Comparison of ENCODE assay signal across 1 cellular context in the genomic region with DNA sequence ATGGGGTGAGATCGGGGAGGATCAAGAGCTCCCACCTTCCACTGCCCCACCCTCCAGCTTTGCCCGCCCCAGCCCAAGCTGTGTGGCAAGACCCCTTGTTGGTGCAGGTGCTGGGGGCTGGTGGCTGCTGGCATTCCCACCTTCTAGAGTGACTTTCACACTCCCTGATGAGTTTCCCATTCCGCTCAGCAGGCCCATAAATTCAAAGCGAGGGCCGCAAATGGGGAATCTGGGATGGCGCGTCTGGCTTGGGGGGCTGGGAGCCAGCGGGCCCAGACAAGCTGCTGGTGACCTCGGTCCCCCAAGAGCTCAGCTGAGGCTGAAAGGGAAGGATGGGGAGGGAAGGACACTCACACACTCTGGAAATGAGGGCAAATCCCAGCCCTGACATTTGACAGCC.
TF ChIP-seq lines count a peak whose summit lies in the region.

No MANE protein-coding gene starts in this region.

TF ChIP-seq in H1, 55 proteins besides CTCF, POLR2A, EP300 and RAD21:
- TF ChIP-seq ASH2L (IDR thresholded peaks at IDR 0.05; ENCODE audit: low read length), result no peak
- TF ChIP-seq RBBP5 (IDR thresholded peaks at IDR 0.05; ENCODE audit: borderline replicate concordance, low read depth, low read length), result no peak
- TF ChIP-seq EZH2 (IDR thresholded peaks at IDR 0.05; ENCODE audit: low read depth, low read length, severe bottlenecking), result no peak
- TF ChIP-seq BCL11A (IDR thresholded peaks at IDR 0.05; ENCODE audit: low read depth in 2 of 2, low read length in 2 of 2), result no peak
- no peak for TF ChIP-seq ATF3 (IDR thresholded peaks at IDR 0.05; ENCODE audit: insufficient read depth, low read depth, low read length)
- TF ChIP-seq TAF1 (IDR thresholded peaks at IDR 0.05; ENCODE audit: low read depth, low read length), result no peak
- no peak for TF ChIP-seq GTF2F1 (IDR thresholded peaks at IDR 0.05; ENCODE audit: borderline replicate concordance, low read depth, low read length)
- no peak for TF ChIP-seq SUZ12 (IDR thresholded peaks at IDR 0.05; ENCODE audit: low read length)
- TF ChIP-seq TBP (IDR thresholded peaks at IDR 0.05; ENCODE audit: low read depth, low read length), result no peak
- TF ChIP-seq CHD2 (IDR thresholded peaks at IDR 0.05; ENCODE audit: low read length), result no peak
- no peak for TF ChIP-seq SP2 (IDR thresholded peaks at IDR 0.05; ENCODE audit: low read length)
- TF ChIP-seq NANOG (IDR thresholded peaks at IDR 0.05; ENCODE audit: insufficient read depth, low read depth, low read length, poor library complexity, severe bottlenecking), result no peak
- TF ChIP-seq, protein P1, sequence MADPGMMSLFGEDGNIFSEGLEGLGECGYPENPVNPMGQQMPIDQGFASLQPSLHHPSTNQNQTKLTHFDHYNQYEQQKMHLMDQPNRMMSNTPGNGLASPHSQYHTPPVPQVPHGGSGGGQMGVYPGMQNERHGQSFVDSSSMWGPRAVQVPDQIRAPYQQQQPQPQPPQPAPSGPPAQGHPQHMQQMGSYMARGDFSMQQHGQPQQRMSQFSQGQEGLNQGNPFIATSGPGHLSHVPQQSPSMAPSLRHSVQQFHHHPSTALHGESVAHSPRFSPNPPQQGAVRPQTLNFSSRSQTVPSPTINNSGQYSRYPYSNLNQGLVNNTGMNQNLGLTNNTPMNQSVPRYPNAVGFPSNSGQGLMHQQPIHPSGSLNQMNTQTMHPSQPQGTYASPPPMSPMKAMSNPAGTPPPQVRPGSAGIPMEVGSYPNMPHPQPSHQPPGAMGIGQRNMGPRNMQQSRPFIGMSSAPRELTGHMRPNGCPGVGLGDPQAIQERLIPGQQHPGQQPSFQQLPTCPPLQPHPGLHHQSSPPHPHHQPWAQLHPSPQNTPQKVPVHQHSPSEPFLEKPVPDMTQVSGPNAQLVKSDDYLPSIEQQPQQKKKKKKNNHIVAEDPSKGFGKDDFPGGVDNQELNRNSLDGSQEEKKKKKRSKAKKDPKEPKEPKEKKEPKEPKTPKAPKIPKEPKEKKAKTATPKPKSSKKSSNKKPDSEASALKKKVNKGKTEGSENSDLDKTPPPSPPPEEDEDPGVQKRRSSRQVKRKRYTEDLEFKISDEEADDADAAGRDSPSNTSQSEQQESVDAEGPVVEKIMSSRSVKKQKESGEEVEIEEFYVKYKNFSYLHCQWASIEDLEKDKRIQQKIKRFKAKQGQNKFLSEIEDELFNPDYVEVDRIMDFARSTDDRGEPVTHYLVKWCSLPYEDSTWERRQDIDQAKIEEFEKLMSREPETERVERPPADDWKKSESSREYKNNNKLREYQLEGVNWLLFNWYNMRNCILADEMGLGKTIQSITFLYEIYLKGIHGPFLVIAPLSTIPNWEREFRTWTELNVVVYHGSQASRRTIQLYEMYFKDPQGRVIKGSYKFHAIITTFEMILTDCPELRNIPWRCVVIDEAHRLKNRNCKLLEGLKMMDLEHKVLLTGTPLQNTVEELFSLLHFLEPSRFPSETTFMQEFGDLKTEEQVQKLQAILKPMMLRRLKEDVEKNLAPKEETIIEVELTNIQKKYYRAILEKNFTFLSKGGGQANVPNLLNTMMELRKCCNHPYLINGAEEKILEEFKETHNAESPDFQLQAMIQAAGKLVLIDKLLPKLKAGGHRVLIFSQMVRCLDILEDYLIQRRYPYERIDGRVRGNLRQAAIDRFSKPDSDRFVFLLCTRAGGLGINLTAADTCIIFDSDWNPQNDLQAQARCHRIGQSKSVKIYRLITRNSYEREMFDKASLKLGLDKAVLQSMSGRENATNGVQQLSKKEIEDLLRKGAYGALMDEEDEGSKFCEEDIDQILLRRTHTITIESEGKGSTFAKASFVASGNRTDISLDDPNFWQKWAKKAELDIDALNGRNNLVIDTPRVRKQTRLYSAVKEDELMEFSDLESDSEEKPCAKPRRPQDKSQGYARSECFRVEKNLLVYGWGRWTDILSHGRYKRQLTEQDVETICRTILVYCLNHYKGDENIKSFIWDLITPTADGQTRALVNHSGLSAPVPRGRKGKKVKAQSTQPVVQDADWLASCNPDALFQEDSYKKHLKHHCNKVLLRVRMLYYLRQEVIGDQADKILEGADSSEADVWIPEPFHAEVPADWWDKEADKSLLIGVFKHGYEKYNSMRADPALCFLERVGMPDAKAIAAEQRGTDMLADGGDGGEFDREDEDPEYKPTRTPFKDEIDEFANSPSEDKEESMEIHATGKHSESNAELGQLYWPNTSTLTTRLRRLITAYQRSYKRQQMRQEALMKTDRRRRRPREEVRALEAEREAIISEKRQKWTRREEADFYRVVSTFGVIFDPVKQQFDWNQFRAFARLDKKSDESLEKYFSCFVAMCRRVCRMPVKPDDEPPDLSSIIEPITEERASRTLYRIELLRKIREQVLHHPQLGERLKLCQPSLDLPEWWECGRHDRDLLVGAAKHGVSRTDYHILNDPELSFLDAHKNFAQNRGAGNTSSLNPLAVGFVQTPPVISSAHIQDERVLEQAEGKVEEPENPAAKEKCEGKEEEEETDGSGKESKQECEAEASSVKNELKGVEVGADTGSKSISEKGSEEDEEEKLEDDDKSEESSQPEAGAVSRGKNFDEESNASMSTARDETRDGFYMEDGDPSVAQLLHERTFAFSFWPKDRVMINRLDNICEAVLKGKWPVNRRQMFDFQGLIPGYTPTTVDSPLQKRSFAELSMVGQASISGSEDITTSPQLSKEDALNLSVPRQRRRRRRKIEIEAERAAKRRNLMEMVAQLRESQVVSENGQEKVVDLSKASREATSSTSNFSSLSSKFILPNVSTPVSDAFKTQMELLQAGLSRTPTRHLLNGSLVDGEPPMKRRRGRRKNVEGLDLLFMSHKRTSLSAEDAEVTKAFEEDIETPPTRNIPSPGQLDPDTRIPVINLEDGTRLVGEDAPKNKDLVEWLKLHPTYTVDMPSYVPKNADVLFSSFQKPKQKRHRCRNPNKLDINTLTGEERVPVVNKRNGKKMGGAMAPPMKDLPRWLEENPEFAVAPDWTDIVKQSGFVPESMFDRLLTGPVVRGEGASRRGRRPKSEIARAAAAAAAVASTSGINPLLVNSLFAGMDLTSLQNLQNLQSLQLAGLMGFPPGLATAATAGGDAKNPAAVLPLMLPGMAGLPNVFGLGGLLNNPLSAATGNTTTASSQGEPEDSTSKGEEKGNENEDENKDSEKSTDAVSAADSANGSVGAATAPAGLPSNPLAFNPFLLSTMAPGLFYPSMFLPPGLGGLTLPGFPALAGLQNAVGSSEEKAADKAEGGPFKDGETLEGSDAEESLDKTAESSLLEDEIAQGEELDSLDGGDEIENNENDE (IDR thresholded peaks at IDR 0.05; ENCODE audit: insufficient replicate concordance, low read length), result no peak
TF ChIP-seq in H1: peak in this region for 0.
